ENCODE assay signal across 14 cellular contexts in genomic region chr4:86898562-86898961, GRCh38. TPM values are rescaled to one million over a fixed set of nuclear protein-coding genes. Genes with fewer than 3 reads are reported as not detected.
DNase-seq lines count a peak whose midpoint lies in the region; ATAC-seq, FAIRE-seq and TF ChIP-seq lines count a peak whose summit lies in the region.
"Had no signal": no experiment of that assay in that cellular context is flagged by ENCODE, and none has a peak within 500 bp of the region (broad histone marks: within the 10 kb centered on the region; RNA-seq: fewer than 3 reads in every experiment).

No MANE protein-coding gene starts in this region.

- RAD21 ChIA-PET in HCT116 (lab: Charles Lee; ENCODE audit: low non-redundant PET in 1 of 2, low total read pairs in 2 of 2, uncharacterized antibody in 2 of 2, unreplicated experiment in 2 of 2), result no interaction called here

- no peaks in the 10 kb centered on the region for H3K79me2 ChIP-seq in HCT116 (ENCODE audit: insufficient read depth, low read length)
- H3K79me2 ChIP-seq in keratinocyte (ENCODE audit: control insufficient read depth, insufficient read depth, low read length), result peaks cover under 1% of the 10 kb centered on the region

- TF ChIP-seq POLR2A in HCT116 (IDR thresholded peaks at IDR 0.05; ENCODE audit: borderline replicate concordance, extremely low read depth, insufficient read depth, insufficient read length), result no peak

- DNase-seq in D721Med (ENCODE audit: insufficient read length, low spot score) (no peak), HCT116 (ENCODE audit: low read depth, low spot score) (no peak), keratinocyte (ENCODE audit: low read depth, low spot score) (no peak), DMS114 treated with DMSO at 0.1 percent for 48 hours (lab: John Stamatoyannopoulos, UW; ENCODE audit: unreplicated experiment) (no peak)
- no peak for DNase-seq in stimulated activated naive CD4-positive, alpha-beta T cell treated with Interleukin-2 at 50 U/mL for 16 hours (lab: John Stamatoyannopoulos, UW)
- DNase-seq: activated CD4-positive, alpha-beta T cell treated with anti-CD3 and anti-CD28 coated beads for 1 hour; EL; KG1; retina had no signal

- H2AFZ ChIP-seq in HCT116 (ENCODE audit: low read depth, low read length, poor library complexity, severe bottlenecking) (no peak overlapping the region), keratinocyte (ENCODE audit: control insufficient read depth, low read length) (no peak overlapping the region)

- intact Hi-C loops in HCT116 (cut with micrococcal nuclease), result loop anchor here (1.0 to 10.0 kb wide), 5 partner anchors 336 to 1316 kb away; no protein-coding TSS in a partner anchor

- H3K9me3 ChIP-seq in HCT116 (ENCODE audit: control insufficient read depth in 1 of 2, insufficient read depth in 1 of 2, low read depth in 1 of 2, low read length in 2 of 2) (no peaks in the 10 kb centered on the region), keratinocyte (ENCODE audit: control insufficient read depth, low read depth, low read length) (no peaks in the 10 kb centered on the region)
- H3K9me3 ChIP-seq: esophagus muscularis mucosa had no signal

- POLR2A ChIA-PET in HCT116 (lab: Charles Lee), result no interaction called here

- FAIRE-seq in D721Med (lab: Jason Lieb, UNC), result no peak
- no peak for FAIRE-seq in keratinocyte (lab: Jason Lieb, UNC)

- H3K9me1 ChIP-seq in keratinocyte (ENCODE audit: control insufficient read depth, extremely low read depth, insufficient read depth, low read length), result no peaks in the 10 kb centered on the region

- TF ChIP-seq RAD21 in HCT116 (IDR thresholded peaks at IDR 0.05; ENCODE audit: low read depth), result peak; percentile 82

- H3K36me3 ChIP-seq in HCT116 (ENCODE audit: control insufficient read depth in 1 of 2, insufficient read depth in 2 of 2, low read length in 2 of 2), result no peaks in the 10 kb centered on the region
- H3K36me3 ChIP-seq in keratinocyte (ENCODE audit: control insufficient read depth in 2 of 2, extremely low read depth in 1 of 2, insufficient read depth in 2 of 2, low read length in 2 of 2), result no peaks in the 10 kb centered on the region
- H3K36me3 ChIP-seq: esophagus muscularis mucosa had no signal

- no peaks in the 10 kb centered on the region for H3K9me2 ChIP-seq in HCT116 (ENCODE audit: insufficient read depth)

- no peaks in the 10 kb centered on the region for H4K20me1 ChIP-seq in HCT116 (ENCODE audit: insufficient read depth)
- H4K20me1 ChIP-seq in keratinocyte (ENCODE audit: control insufficient read depth, extremely low read depth, insufficient read depth, low read length), result no peaks in the 10 kb centered on the region

- CTCF ChIA-PET in HCT116 (lab: Charles Lee), result interaction anchor here (6.8 kb wide), 1 partner anchor 401 kb away, joined by 34 read pairs; no protein-coding TSS in a partner anchor

- H3K27ac ChIP-seq in HCT116 (ENCODE audit: low read depth, low read length), result no peak overlapping the region
- no peak overlapping the region for H3K27ac ChIP-seq in VCaP
- H3K27ac ChIP-seq in keratinocyte (ENCODE audit: control insufficient read depth, insufficient read depth, low read length), result no peak overlapping the region
- H3K27ac ChIP-seq: esophagus muscularis mucosa had no signal

- H3K4me2 ChIP-seq in HCT116 (ENCODE audit: low read length) (no peak overlapping the region), keratinocyte (ENCODE audit: control insufficient read depth, extremely low read depth, insufficient read depth, low read depth, low read length) (no peak overlapping the region)

- H3K4me1 ChIP-seq in HCT116 (ENCODE audit: control insufficient read depth in 1 of 2, insufficient read depth in 2 of 2, low read length in 2 of 2) (peaks cover 0 to 12% of the 10 kb centered on the region in 2 experiments; a peak in 2 of 4 replicates), keratinocyte (ENCODE audit: control insufficient read depth, extremely low read depth, insufficient read depth, low read length) (peaks cover 13% of the 10 kb centered on the region)
- H3K4me1 ChIP-seq: esophagus muscularis mucosa had no signal

- dilution Hi-C loops in keratinocyte (cut with MboI; ENCODE audit: extremely low pct_ligation_motif_present, low sequenced_read_pairs), result no loop called here

- H3K9ac ChIP-seq in HCT116 (ENCODE audit: low read length), result no peak overlapping the region
- no peak overlapping the region for H3K9ac ChIP-seq in keratinocyte (ENCODE audit: control insufficient read depth, extremely low read depth, insufficient read depth, low read length)

- no TSS peak for BruUV-seq in HCT116 (replicated peaks; lab: Mats Ljungman, UMichigan)

- TF ChIP-seq CTCF in D721Med (IDR thresholded peaks at IDR 0.05; ENCODE audit: insufficient read depth, missing control alignments) (peak; percentile 25), HCT116 (IDR thresholded peaks at IDR 0.05 in 2 of 3, conservative IDR thresholded peaks at IDR 0.05 in 1 of 3; ENCODE audit: borderline replicate concordance in 1 of 3, insufficient read depth in 1 of 3, low read depth in 2 of 3, low read length in 2 of 3) (peak; percentile 43 to 69 (median 52); a peak in 4 of 6 replicates), VCaP (conservative IDR thresholded peaks at IDR 0.05) (peak; percentile 70), keratinocyte (optimal IDR thresholded peaks at IDR 0.05 in 1 of 3, IDR thresholded peaks at IDR 0.05 in 1 of 3, conservative IDR thresholded peaks at IDR 0.05 in 1 of 3; ENCODE audit: extremely low read depth in 1 of 3, insufficient read depth in 2 of 3, low read length in 3 of 3) (peak in 2 of 3 experiments; percentile 33 to 53)

- no peak overlapping the region for H3K4me3 ChIP-seq in HCT116 (replicated peaks in 1 of 2; ENCODE audit: low read depth in 1 of 2, low read length in 2 of 2)
- H3K4me3 ChIP-seq in keratinocyte (ENCODE audit: control insufficient read depth in 2 of 3, extremely low read depth in 1 of 3, insufficient read depth in 2 of 3, low read depth in 1 of 3, low read length in 3 of 3), result no peak overlapping the region
- H3K4me3 ChIP-seq: esophagus muscularis mucosa, lung had no signal

- no peaks in the 10 kb centered on the region for H3K27me3 ChIP-seq in HCT116 (ENCODE audit: insufficient read depth, low read length)
- H3K27me3 ChIP-seq in keratinocyte (ENCODE audit: control insufficient read depth, extremely low read depth, insufficient read depth, low read length), result no peaks in the 10 kb centered on the region
- H3K27me3 ChIP-seq: esophagus muscularis mucosa had no signal

- peak; percentile 77 for ATAC-seq in HCT116
- no peak for ATAC-seq in HG03135 (IDR thresholded peaks at IDR 0.05; ENCODE audit: unreplicated experiment)
- no peak for ATAC-seq in GM21528 (IDR thresholded peaks at IDR 0.05; ENCODE audit: low FRiP score, unreplicated experiment)

TF ChIP-seq in HCT116, 20 proteins besides CTCF, POLR2A, EP300 and RAD21 (continues in another document):
- TF ChIP-seq ZBTB33 (IDR thresholded peaks at IDR 0.05; ENCODE audit: extremely low read depth, insufficient replicate concordance, low read length) (no peak), MAX (IDR thresholded peaks at IDR 0.05) (no peak)

RNA-seq across cellular contexts. Expression of gene C4orf36, which starts 6.3 kb away (rescaled TPM):
- 1.8 TPM for total RNA-seq in HCT116 (2021; ENCODE audit: unreplicated experiment)
- polyA plus RNA-seq in HCT116 (2012), result 1.6 and 1.9 TPM in 2 replicates
- 1.0 to 4.0 TPM (median 1.2 TPM) in 3 replicates for polyA plus RNA-seq in keratinocyte
- 0.37 TPM for polyA plus RNA-seq in keratinocyte (2011; ENCODE audit: low read depth)
- polyA plus RNA-seq in keratinocyte (2011; cell fraction: cytosol; rRNA removed), result 1.7 and 2.9 TPM in 2 replicates
- polyA plus RNA-seq in keratinocyte (2011; cell fraction: nucleus; rRNA removed), result 0.41 and 1.2 TPM in 2 replicates
- polyA plus RNA-seq in keratinocyte (2012; ENCODE audit: low replicate concordance), result 1.4 and 3.2 TPM in 2 replicates
- polyA minus RNA-seq in keratinocyte, result 0.22 to 4.2 TPM (median 0.79 TPM) in 3 replicates
- polyA minus RNA-seq in keratinocyte (2011; cell fraction: cytosol; rRNA and poly(A)+ RNA removed), result not detected
- not detected in 2 replicates for polyA minus RNA-seq in keratinocyte (2011; cell fraction: nucleus; rRNA and poly(A)+ RNA removed)

RNA-seq across cellular contexts. Expression of gene AFF1, which starts 36.2 kb away (rescaled TPM):
- total RNA-seq in HCT116 (2021; ENCODE audit: unreplicated experiment), result 43.1 TPM
- 7.5 and 8.8 TPM in 2 replicates for polyA plus RNA-seq in HCT116 (2012)
- polyA plus RNA-seq in keratinocyte, result 10.9 to 23.9 TPM (median 14.4 TPM) in 3 replicates
- 61.3 TPM for polyA plus RNA-seq in keratinocyte (2011; ENCODE audit: low read depth)
- polyA plus RNA-seq in keratinocyte (2011; cell fraction: cytosol; rRNA removed), result 16.7 and 25.6 TPM in 2 replicates
- polyA plus RNA-seq in keratinocyte (2011; cell fraction: nucleus; rRNA removed), result 68.9 and 70.7 TPM in 2 replicates
- 11.6 and 32.3 TPM in 2 replicates for polyA plus RNA-seq in keratinocyte (2012; ENCODE audit: low replicate concordance)
- 44.9 to 57.0 TPM (median 56.8 TPM) in 3 replicates for polyA minus RNA-seq in keratinocyte
- polyA minus RNA-seq in keratinocyte (2011; cell fraction: cytosol; rRNA and poly(A)+ RNA removed), result 18.2 TPM
- 40.5 and 98.4 TPM in 2 replicates for polyA minus RNA-seq in keratinocyte (2011; cell fraction: nucleus; rRNA and poly(A)+ RNA removed)

RNA-seq across cellular contexts. Expression of gene SLC10A6, which starts 49.4 kb away (rescaled TPM):
- not detected for total RNA-seq in HCT116 (2021; ENCODE audit: unreplicated experiment)
- 0.04 TPM in 1 of 2 replicates, not detected in the other for polyA plus RNA-seq in HCT116 (2012)
- polyA plus RNA-seq in keratinocyte, result 26.2 to 28.6 TPM (median 27.7 TPM) in 3 replicates
- polyA plus RNA-seq in keratinocyte (2011; ENCODE audit: low read depth), result 26.1 TPM
- polyA plus RNA-seq in keratinocyte (2011; cell fraction: cytosol; rRNA removed), result 11.1 and 13.7 TPM in 2 replicates
- polyA plus RNA-seq in keratinocyte (2011; cell fraction: nucleus; rRNA removed), result 44.9 and 47.5 TPM in 2 replicates
- polyA plus RNA-seq in keratinocyte (2012; ENCODE audit: low replicate concordance), result 20.0 and 34.8 TPM in 2 replicates
- polyA minus RNA-seq in keratinocyte, result 67.6 to 119 TPM (median 108 TPM) in 3 replicates
- 42.8 TPM for polyA minus RNA-seq in keratinocyte (2011; cell fraction: cytosol; rRNA and poly(A)+ RNA removed)
- polyA minus RNA-seq in keratinocyte (2011; cell fraction: nucleus; rRNA and poly(A)+ RNA removed), result 95.7 and 152 TPM in 2 replicates
